Comparison of ENCODE assay signal across 26 cellular contexts in genomic region chr9:4126996-4127395, GRCh38.
DNase-seq lines count a peak whose midpoint lies in the region; ATAC-seq and TF ChIP-seq lines count a peak whose summit lies in the region.
"Had no signal": no experiment of that assay in that cellular context is flagged by ENCODE, and none has a peak within 500 bp of the region (broad histone marks: within the 10 kb centered on the region; RNA-seq: fewer than 3 reads in every experiment).

No MANE protein-coding gene starts in this region.

- CTCF ChIA-PET in MCF 10A (lab: Yijun Ruan, JAX) = interaction anchor here (0.5 to 2.1 kb wide), 4 partner anchors 10 to 405 kb away, joined by 3 to 6 read pairs (median 4); no protein-coding TSS in a partner anchor

- H3K9me3 Mint-ChIP-seq in MCF 10A (ENCODE audit: unreplicated experiment) (peaks cover 8% of the 10 kb centered on the region), type B pancreatic cell (peaks cover 17% of the 10 kb centered on the region)

- H3K27me3 ChIP-seq in HAP-1 (ENCODE audit: low read depth) = no peaks in the 10 kb centered on the region
- H3K27me3 ChIP-seq: adrenal gland, cardiac muscle cell, pancreas, tibial nerve had no signal

- POLR2A ChIA-PET in MCF 10A (lab: Yijun Ruan, JAX) = interaction anchor here (1.7 kb wide), 1 partner anchor 9 kb away, joined by 5 read pairs; no protein-coding TSS in a partner anchor

- no peak for TF ChIP-seq CTCF in MCF 10A (IDR thresholded peaks at IDR 0.05; ENCODE audit: unreplicated experiment)
- no peak for TF ChIP-seq CTCF in mucosa of descending colon (IDR thresholded peaks at IDR 0.05)
- no peak for TF ChIP-seq CTCF in type B pancreatic cell (conservative IDR thresholded peaks at IDR 0.05)

- peaks cover 16% of the 10 kb centered on the region for H3K4me1 Mint-ChIP-seq in MCF 10A (ENCODE audit: insufficient read depth, unreplicated experiment)
- peaks cover 8% of the 10 kb centered on the region for H3K4me1 Mint-ChIP-seq in type B pancreatic cell (ENCODE audit: unreplicated experiment)
- H3K4me1 Mint-ChIP-seq: CD4-positive, CD25-positive, alpha-beta regulatory T cell had no signal

- intact Hi-C loops in MCF 10A (cut with micrococcal nuclease) = no loop called here
- intact Hi-C loops in mucosa of descending colon (cut with DNase I, micrococcal nuclease) = no loop called here

- H3K9me3 ChIP-seq in mucosa of descending colon (peaks cover 8% of the 10 kb centered on the region), HAP-1 (peaks cover 3% of the 10 kb centered on the region; the same call in 1 of the 2 replicates)
- H3K9me3 ChIP-seq: adrenal gland, pancreas had no signal

- no TSS peak for BruUV-seq in MCF 10A (replicated peaks; lab: Mats Ljungman, UMichigan)

- no peak overlapping the region for H3K4me3 ChIP-seq in mucosa of descending colon
- no peak overlapping the region for H3K4me3 ChIP-seq in HAP-1
- H3K4me3 ChIP-seq: adrenal gland, cardiac muscle cell, pancreas, SK-N-MC, tibial nerve had no signal

- H3K27ac Mint-ChIP-seq in MCF 10A (ENCODE audit: low read depth, unreplicated experiment) = peak overlapping the region; percentile 80
- H3K27ac Mint-ChIP-seq in type B pancreatic cell = peak overlapping the region; percentile 64
- H3K27ac Mint-ChIP-seq: CD4-positive, CD25-positive, alpha-beta regulatory T cell; dendritic cell treated with granulocyte-macrophage colony-stimulating factor and Interleukin-4, amounts not matched to agents 40 ng/mL and 50 ng/mL, for 4 days; naive thymus-derived CD8-positive, alpha-beta T cell had no signal

- ATAC-seq in mucosa of descending colon = peak; percentile 53
- ATAC-seq: naive thymus-derived CD8-positive, alpha-beta T cell; right cardiac atrium had no signal

- in situ Hi-C loops in HAP-1 (cut with MboI; ENCODE audit: low sequenced_read_pairs) = no loop called here

- H3K27me3 Mint-ChIP-seq in MCF 10A (ENCODE audit: insufficient read depth, unreplicated experiment) = no peaks in the 10 kb centered on the region
- H3K27me3 Mint-ChIP-seq in type B pancreatic cell = no peaks in the 10 kb centered on the region
- H3K27me3 Mint-ChIP-seq: dendritic cell treated with granulocyte-macrophage colony-stimulating factor and Interleukin-4, amounts not matched to agents 40 ng/mL and 50 ng/mL, for 4 days had no signal

- H3K36me3 Mint-ChIP-seq in MCF 10A (ENCODE audit: insufficient read depth, unreplicated experiment) (no peaks in the 10 kb centered on the region), type B pancreatic cell (no peaks in the 10 kb centered on the region)
- H3K36me3 Mint-ChIP-seq: CD4-positive, CD25-positive, alpha-beta regulatory T cell had no signal

- H3K4me3 Mint-ChIP-seq in MCF 10A (ENCODE audit: unreplicated experiment) (no peak overlapping the region), type B pancreatic cell (no peak overlapping the region)
- H3K4me3 Mint-ChIP-seq: CD4-positive, CD25-positive, alpha-beta regulatory T cell; dendritic cell treated with granulocyte-macrophage colony-stimulating factor and Interleukin-4, amounts not matched to agents 40 ng/mL and 50 ng/mL, for 4 days; naive thymus-derived CD8-positive, alpha-beta T cell had no signal

- DNase-seq in NCI-H226 (peak; percentile 71), MCF 10A (ENCODE audit: unreplicated experiment) (no peak), mucosa of descending colon (no peak), type B pancreatic cell (ENCODE audit: extremely low spot score, unreplicated experiment) (no peak), NK-92 (lab: John Stamatoyannopoulos, UW; ENCODE audit: unreplicated experiment) (no peak), HAP-1 (ENCODE audit: low spot score in 2 of 2) (no peak), iPS-NIHi7 (ENCODE audit: extremely low spot score) (no peak)
- DNase-seq: activated CD4-positive, alpha-beta T cell treated with anti-CD3 and anti-CD28 coated beads for 4 hours; activated naive CD4-positive, alpha-beta T cell; activated T-cell treated with anti-CD3 and anti-CD28 coated beads, Interleukin-2, amount 50 U/mL, for 48 hours; adrenal gland; CD4-positive, CD25-positive, alpha-beta regulatory T cell; naive thymus-derived CD8-positive, alpha-beta T cell; NCI-H146; NCI-H2171; NCI-H526 treated with DMSO at 0.1 percent for 48 hours; pancreas; right cardiac atrium; RPMI8226; stimulated activated CD4-positive, alpha-beta T cell treated with anti-CD3 and anti-CD28 coated beads, Interleukin-4, amount 100 ng/mL, for 4 hours; stimulated activated naive CD4-positive, alpha-beta T cell; T-helper 2 cell had no signal

- peaks cover 7% of the 10 kb centered on the region for H3K4me1 ChIP-seq in mucosa of descending colon (ENCODE audit: low read depth)
- peaks cover 10% of the 10 kb centered on the region; the same call in 1 of the 2 replicates for H3K4me1 ChIP-seq in HAP-1
- H3K4me1 ChIP-seq: adrenal gland, tibial nerve had no signal

- H3K36me3 ChIP-seq in mucosa of descending colon (ENCODE audit: low read depth) = no peaks in the 10 kb centered on the region
- no peaks in the 10 kb centered on the region for H3K36me3 ChIP-seq in HAP-1 (replicated peaks)
- H3K36me3 ChIP-seq: adrenal gland, cardiac muscle cell, pancreas had no signal
